25 cellular contexts compared by ENCODE assay signal in genomic region chr14:51626185-51626584, GRCh38.
"Had no signal": no experiment of that assay in that cellular context is flagged by ENCODE, and none has a peak within 500 bp of the region (broad histone marks: within the 10 kb centered on the region; RNA-seq: fewer than 3 reads in every experiment).

No MANE protein-coding gene starts in this region.

- H3K4me1 ChIP-seq: breast epithelium, Peyer's patch, SJSA1 had no signal

- H3K36me3 ChIP-seq: breast epithelium, Peyer's patch, SJSA1 had no signal

- H3K4me3 Mint-ChIP-seq: activated CD4-positive, alpha-beta memory T cell treated with anti-CD3 and anti-CD28 coated beads for 36 hours; activated CD4-positive, alpha-beta T cell treated with anti-CD3 and anti-CD28 coated beads, Interleukin-2, amount 10 ng/mL, durations not matched to agents 7 days and 5 days; activated naive CD4-positive, alpha-beta T cell treated with anti-CD3 and anti-CD28 coated beads, Interleukin-2, amount 50 U/mL, for 24 hours; activated T-cell treated with anti-CD3 and anti-CD28 coated beads, Interleukin-2, amount 50 U/mL, for 4 hours; T-cell had no signal

- H3K36me3 Mint-ChIP-seq: activated CD4-positive, alpha-beta memory T cell treated with anti-CD3 and anti-CD28 coated beads for 36 hours; activated naive CD4-positive, alpha-beta T cell treated with anti-CD3 and anti-CD28 coated beads, Interleukin-2, amount 50 U/mL, for 24 hours; T-cell had no signal

- H3K27ac Mint-ChIP-seq: activated CD4-positive, alpha-beta memory T cell treated with anti-CD3 and anti-CD28 coated beads for 36 hours; activated CD4-positive, alpha-beta T cell treated with anti-CD3 and anti-CD28 coated beads, Interleukin-2, amount 10 ng/mL, durations not matched to agents 7 days and 5 days; activated naive CD4-positive, alpha-beta T cell treated with anti-CD3 and anti-CD28 coated beads, Interleukin-2, amount 50 U/mL, for 24 hours; activated T-helper 2 cell treated with anti-CD3 and anti-CD28 coated beads, Interferon-gamma antibody, Interleukin-2, Interleukin-4, amounts not matched to agents 10 μg/mL and 5 μg/mL and 100 μg/mL, durations not matched to agents 14 hours and 24 hours and 36 hours; T-cell had no signal

- H3K9me3 ChIP-seq: breast epithelium, Peyer's patch, SJSA1 had no signal

- H3K9me3 Mint-ChIP-seq: activated naive CD4-positive, alpha-beta T cell treated with anti-CD3 and anti-CD28 coated beads, Interleukin-2, amount 50 U/mL, for 24 hours; activated T-cell treated with anti-CD3 and anti-CD28 coated beads, Interleukin-2, amount 50 U/mL, for 4 hours; activated T-helper 2 cell treated with anti-CD3 and anti-CD28 coated beads, Interferon-gamma antibody, Interleukin-2, Interleukin-4, amounts not matched to agents 10 μg/mL and 5 μg/mL and 100 μg/mL, durations not matched to agents 14 hours and 24 hours and 36 hours had no signal

- ATAC-seq: activated T-cell treated with anti-CD3 and anti-CD28 coated beads, Interleukin-2, amount 50 U/mL, for 4 hours; T-cell had no signal

- H3K4me3 ChIP-seq: breast epithelium, Peyer's patch, SJSA1 had no signal

- H3K27me3 Mint-ChIP-seq: activated CD4-positive, alpha-beta T cell treated with anti-CD3 and anti-CD28 coated beads, Interleukin-2, amount 10 ng/mL, durations not matched to agents 7 days and 5 days had no signal

- H3K27ac ChIP-seq: breast epithelium, Peyer's patch, RWPE1, SJSA1, VCaP had no signal

- DNase-seq: activated CD4-positive, alpha-beta memory T cell treated with anti-CD3 and anti-CD28 coated beads for 36 hours; activated CD4-positive, alpha-beta T cell treated with anti-CD3 and anti-CD28 coated beads, Interleukin-2, amount 10 ng/mL, durations not matched to agents 7 days and 5 days; activated CD4-positive, CD25-positive, alpha-beta regulatory T cell; activated CD8-positive, alpha-beta memory T cell treated with anti-CD3 and anti-CD28 coated beads for 24 hours; activated T-cell treated with anti-CD3 and anti-CD28 coated beads, Interleukin-2, amount 50 U/mL, for 4 hours; aorta; caudate nucleus; KG1; NCI-H1105 treated with DMSO at 0.1 percent for 48 hours; NCI-H1436 treated with DMSO at 0.1 percent for 48 hours; NCI-H187; NCI-H2081; NCI-H510A treated with DMSO at 0.1 percent for 48 hours; NCI-H69; Peyer's patch; SHP77; T-cell; T-helper 2 cell; T1000 had no signal

- H3K27me3 ChIP-seq: breast epithelium, Peyer's patch, SJSA1 had no signal
